In the genomic region with DNA sequence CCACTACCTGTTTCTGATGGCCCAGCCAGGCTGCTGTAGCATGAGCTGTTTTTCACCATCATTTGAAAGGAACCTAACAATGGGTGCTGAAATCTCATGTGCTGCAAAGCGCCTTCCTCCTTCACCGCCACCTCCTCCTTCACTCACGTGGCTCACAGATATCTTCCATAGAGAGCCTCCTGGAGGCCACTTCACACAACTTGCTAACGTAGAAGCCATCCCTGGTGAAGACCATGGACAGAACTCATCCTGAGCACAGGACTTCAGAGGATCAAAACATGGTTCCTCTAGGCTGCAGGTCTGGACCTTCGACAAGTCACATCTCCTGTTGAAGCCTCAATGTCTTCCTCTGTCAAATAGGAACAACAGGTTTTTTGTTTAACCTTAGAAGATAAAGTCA, we compare ENCODE assay signal across 1 cellular context.
A peak's percentile ranks its signal among the peaks of the same experiment; 100 is the strongest.
TF ChIP-seq lines count a peak whose summit lies in the region.

No MANE protein-coding gene starts in this region.

TF ChIP-seq in HCT116, 20 proteins besides CTCF, POLR2A, EP300 and RAD21 (continued from another document):
- TF ChIP-seq REST (IDR thresholded peaks at IDR 0.05; ENCODE audit: low read depth) (peak; percentile 27), TCF7L2 (IDR thresholded peaks at IDR 0.05; ENCODE audit: borderline replicate concordance, extremely low read depth, insufficient read depth, insufficient read length) (no peak)
